ENCODE assay signal across 13 cellular contexts in genomic region chr5:493251-493701, GRCh38.
"Had no signal": no experiment of that assay in that cellular context is flagged by ENCODE, and none has a peak within 500 bp of the region (broad histone marks: within the 10 kb centered on the region; RNA-seq: fewer than 3 reads in every experiment).

No MANE protein-coding gene starts in this region.

- H3K9me3 Mint-ChIP-seq: activated naive CD8-positive, alpha-beta T cell treated with anti-CD3 and anti-CD28 coated beads for 36 hours; activated T-cell treated with anti-CD3 and anti-CD28 coated beads, Interleukin-2, amount 50 U/mL, for 24 hours; endodermal cell had no signal

- H3K4me1 Mint-ChIP-seq: activated CD8-positive, alpha-beta memory T cell treated with anti-CD3 and anti-CD28 coated beads, Interleukin-2, amount 10 ng/mL, durations not matched to agents 7 days and 5 days; activated naive CD8-positive, alpha-beta T cell treated with anti-CD3 and anti-CD28 coated beads for 36 hours; endodermal cell; stimulated activated memory B cell treated with anti-CD40 and anti-IgM and Interleukin-4, amounts not matched to agents 10 μg/mL and 1 μg/mL and 100 μg/mL, for 72 hours had no signal

- H2AFZ ChIP-seq: neural progenitor cell had no signal

- H3K4me3 Mint-ChIP-seq: activated CD8-positive, alpha-beta memory T cell treated with anti-CD3 and anti-CD28 coated beads, Interleukin-2, amount 10 ng/mL, durations not matched to agents 7 days and 5 days; activated naive CD8-positive, alpha-beta T cell treated with anti-CD3 and anti-CD28 coated beads for 36 hours; activated T-cell treated with anti-CD3 and anti-CD28 coated beads, Interleukin-2, amount 50 U/mL, for 24 hours; endodermal cell; neural progenitor cell; stimulated activated memory B cell treated with anti-CD40 and anti-IgM and Interleukin-4, amounts not matched to agents 10 μg/mL and 1 μg/mL and 100 μg/mL, for 72 hours had no signal

- H3K27me3 Mint-ChIP-seq: activated CD8-positive, alpha-beta memory T cell treated with anti-CD3 and anti-CD28 coated beads, Interleukin-2, amount 10 ng/mL, durations not matched to agents 7 days and 5 days had no signal

- H3K4me1 ChIP-seq: transverse colon had no signal

- H3K36me3 Mint-ChIP-seq: activated CD8-positive, alpha-beta memory T cell treated with anti-CD3 and anti-CD28 coated beads, Interleukin-2, amount 10 ng/mL, durations not matched to agents 7 days and 5 days; activated naive CD8-positive, alpha-beta T cell treated with anti-CD3 and anti-CD28 coated beads for 36 hours; neural progenitor cell; stimulated activated memory B cell treated with anti-CD40 and anti-IgM and Interleukin-4, amounts not matched to agents 10 μg/mL and 1 μg/mL and 100 μg/mL, for 72 hours had no signal

- H3K4me2 ChIP-seq: neural progenitor cell, smooth muscle cell had no signal

- H3K9ac ChIP-seq: neural progenitor cell had no signal

- H3K27ac ChIP-seq: neural progenitor cell, transverse colon had no signal

- H3K4me3 ChIP-seq: neural progenitor cell, smooth muscle cell, transverse colon had no signal

- H3K27ac Mint-ChIP-seq: activated CD8-positive, alpha-beta memory T cell treated with anti-CD3 and anti-CD28 coated beads, Interleukin-2, amount 10 ng/mL, durations not matched to agents 7 days and 5 days; activated naive CD8-positive, alpha-beta T cell treated with anti-CD3 and anti-CD28 coated beads for 36 hours; activated T-cell treated with anti-CD3 and anti-CD28 coated beads, Interleukin-2, amount 50 U/mL, for 24 hours; endodermal cell; neural progenitor cell; stimulated activated memory B cell treated with anti-CD40 and anti-IgM and Interleukin-4, amounts not matched to agents 10 μg/mL and 1 μg/mL and 100 μg/mL, for 72 hours had no signal

- H3K9me3 ChIP-seq: transverse colon had no signal

- H3K36me3 ChIP-seq: neural progenitor cell, transverse colon had no signal

- ATAC-seq: activated CD4-positive, CD25-positive, alpha-beta regulatory T cell treated with anti-CD3 and anti-CD28 coated beads, Interleukin-2, amount 50 U/mL, for 24 hours; activated CD8-positive, alpha-beta memory T cell treated with anti-CD3 and anti-CD28 coated beads, Interleukin-2, amount 10 ng/mL, durations not matched to agents 7 days and 5 days had no signal

- DNase-seq: activated CD4-positive, alpha-beta T cell treated with anti-CD3 and anti-CD28 coated beads, Interleukin-2, amount 50 U/mL, for 4 hours; activated CD8-positive, alpha-beta memory T cell treated with anti-CD3 and anti-CD28 coated beads, Interleukin-2, amount 10 ng/mL, durations not matched to agents 7 days and 5 days; activated effector memory CD4-positive, alpha-beta T cell treated with anti-CD3 and anti-CD28 coated beads, Interleukin-2, amount 50 U/mL, for 16 hours; activated naive CD8-positive, alpha-beta T cell treated with anti-CD3 and anti-CD28 coated beads for 36 hours; activated T-cell treated with anti-CD3 and anti-CD28 coated beads, Interleukin-2, amount 50 U/mL, for 24 hours; endodermal cell; erythroblast; hippocampal formation; transverse colon had no signal
